ENCODE assay signal across 24 cellular contexts in the genomic region with DNA sequence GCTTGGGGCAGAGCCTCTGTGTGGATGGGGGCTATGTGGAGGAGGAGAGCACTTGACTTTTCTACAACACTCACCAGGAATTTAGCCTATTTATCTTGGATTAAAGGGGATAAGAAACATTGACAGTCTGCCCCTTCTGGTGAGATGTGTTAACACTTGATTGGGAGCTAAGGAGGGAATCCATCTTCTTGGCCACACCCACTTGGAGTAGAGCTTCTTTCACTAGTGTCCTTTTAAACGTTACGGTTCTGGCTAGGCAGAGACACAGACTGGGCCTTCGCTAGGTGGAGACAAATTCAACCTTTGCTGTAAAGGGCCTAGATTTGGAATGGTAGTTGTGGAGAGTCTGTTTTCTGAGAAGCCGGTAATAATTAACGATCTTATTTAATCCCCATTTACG. TPM values are rescaled to one million over a fixed set of nuclear protein-coding genes. Genes with fewer than 3 reads are reported as not detected.
DNase-seq lines count a peak whose midpoint lies in the region; ATAC-seq, FAIRE-seq and TF ChIP-seq lines count a peak whose summit lies in the region.
"Had no signal": no experiment of that assay in that cellular context is flagged by ENCODE, and none has a peak within 500 bp of the region (broad histone marks: within the 10 kb centered on the region; RNA-seq: fewer than 3 reads in every experiment).

No MANE protein-coding gene starts in this region.

- TF ChIP-seq RAD21 in H1 (IDR thresholded peaks at IDR 0.05 in 1 of 2, conservative IDR thresholded peaks at IDR 0.05 in 1 of 2; ENCODE audit: low read depth in 2 of 2, low read length in 2 of 2) = peak in 1 of 2 experiments; percentile 23; a peak in 3 of 4 replicates

- no peaks in the 10 kb centered on the region for H3K79me2 ChIP-seq in H9 (ENCODE audit: insufficient read depth, low read length)
- H3K79me2 ChIP-seq in OCI-LY3 (ENCODE audit: low read length) = no peaks in the 10 kb centered on the region
- H3K79me2 ChIP-seq in H1 (ENCODE audit: control insufficient read depth in 1 of 2, insufficient read depth in 2 of 2, low read length in 2 of 2) = no peaks in the 10 kb centered on the region
- H3K79me2 ChIP-seq: hepatocyte had no signal

- H3K4me1 Mint-ChIP-seq in H9 = peaks cover 5 to 6% of the 10 kb centered on the region in 2 experiments
- H3K4me1 Mint-ChIP-seq: activated CD4-positive, alpha-beta T cell treated with anti-CD3 and anti-CD28 coated beads, Interleukin-2, amount 10 ng/mL, durations not matched to agents 7 days and 5 days; memory B cell; naive thymus-derived CD8-positive, alpha-beta T cell had no signal

- no peaks in the 10 kb centered on the region for H3K27me3 ChIP-seq in H9 (ENCODE audit: insufficient read depth, low read length)
- no peaks in the 10 kb centered on the region for H3K27me3 ChIP-seq in OCI-LY3 (ENCODE audit: low read depth, low read length)
- no peaks in the 10 kb centered on the region for H3K27me3 ChIP-seq in H1 (replicated peaks in 1 of 4; ENCODE audit: control insufficient read depth in 3 of 4, extremely low read depth in 1 of 4, insufficient read depth in 3 of 4, low read length in 3 of 4)
- H3K27me3 ChIP-seq in MG63 = no peaks in the 10 kb centered on the region
- H3K27me3 ChIP-seq: hepatocyte, stomach, upper lobe of left lung had no signal

- H2BK20ac ChIP-seq in H9 (ENCODE audit: low read depth, low read length, poor library complexity, severe bottlenecking) (no peak overlapping the region), H1 (ENCODE audit: low read length) (no peak overlapping the region)

- CTCF ChIA-PET in H1 (lab: Charles Lee; ENCODE audit: partially characterized antibody) = interaction anchor here (0.7 to 4.1 kb wide), 16 partner anchors 13 to 706 kb away, joined by 3 to 27 read pairs (median 4); a partner anchor contains a TSS

- TF ChIP-seq POLR2A in H1 (IDR thresholded peaks at IDR 0.05; ENCODE audit: control extremely low read depth in 1 of 2, low read depth in 2 of 2, low read length in 2 of 2) = no peak

- no peak overlapping the region for H2BK12ac ChIP-seq in H9 (ENCODE audit: insufficient read length, low read depth, low read length)
- H2BK12ac ChIP-seq in H1 (ENCODE audit: low read depth, low read length) = no peak overlapping the region

- H4K91ac ChIP-seq in H9 (ENCODE audit: insufficient read length, low read depth, low read length) (no peak overlapping the region), H1 (replicated peaks; ENCODE audit: insufficient read length, low read length) (no peak overlapping the region)

- peaks cover 0 to 2% of the 10 kb centered on the region in 2 experiments; a peak in 2 of 5 replicates for H3K9me3 Mint-ChIP-seq in H9
- H3K9me3 Mint-ChIP-seq: activated CD4-positive, alpha-beta T cell treated with anti-CD3 and anti-CD28 coated beads, Interleukin-2, amount 10 ng/mL, durations not matched to agents 7 days and 5 days; effector memory CD8-positive, alpha-beta T cell had no signal

- H2BK120ac ChIP-seq in H9 (ENCODE audit: low read depth, low read length, poor library complexity, severe bottlenecking) (no peak overlapping the region), H1 (replicated peaks; ENCODE audit: low read depth, low read length) (no peak overlapping the region)

- no peaks in the 10 kb centered on the region for H4K20me1 ChIP-seq in H9 (ENCODE audit: control insufficient read depth, insufficient read depth, insufficient read length)
- no peaks in the 10 kb centered on the region for H4K20me1 ChIP-seq in OCI-LY3 (ENCODE audit: insufficient read depth, low read length)
- no peaks in the 10 kb centered on the region for H4K20me1 ChIP-seq in H1 (replicated peaks in 1 of 2; ENCODE audit: control insufficient read depth in 1 of 2, insufficient read depth in 2 of 2, low read length in 2 of 2)

- H4K8ac ChIP-seq in H9 (replicated peaks; ENCODE audit: insufficient read length, low read depth, low read length) = no peak overlapping the region
- H4K8ac ChIP-seq in H1 (ENCODE audit: extremely low read depth, insufficient read depth, low read length) = no peak overlapping the region

- H3K4me1 ChIP-seq in H9 (ENCODE audit: insufficient read depth, low read length) = no peaks in the 10 kb centered on the region
- H3K4me1 ChIP-seq in OCI-LY3 (ENCODE audit: low read length) = no peaks in the 10 kb centered on the region
- H3K4me1 ChIP-seq in H1 (replicated peaks in 1 of 4; ENCODE audit: control insufficient read depth in 3 of 4, insufficient read depth in 4 of 4, low read length in 3 of 4) = no peaks in the 10 kb centered on the region
- H3K4me1 ChIP-seq: stomach, upper lobe of left lung had no signal

- no peaks in the 10 kb centered on the region for H3K36me3 ChIP-seq in OCI-LY3 (replicated peaks; ENCODE audit: low read depth, low read length)
- no peaks in the 10 kb centered on the region for H3K36me3 ChIP-seq in H1 (ENCODE audit: control insufficient read depth in 2 of 4, insufficient read depth in 4 of 4, low read length in 3 of 4)
- no peaks in the 10 kb centered on the region for H3K36me3 ChIP-seq in MG63
- H3K36me3 ChIP-seq: stomach, upper lobe of left lung had no signal

- H3K79me1 ChIP-seq in H9 (ENCODE audit: insufficient read depth, low read depth, low read length, poor library complexity, severe bottlenecking) = no peaks in the 10 kb centered on the region
- H3K79me1 ChIP-seq in H1 (ENCODE audit: low read depth, low read length) = no peaks in the 10 kb centered on the region

- H3K4me3 ChIP-seq in OCI-LY3 (ENCODE audit: low read length) (no peak overlapping the region), H1 (ENCODE audit: extremely low read depth in 1 of 4, insufficient read depth in 2 of 4, low read depth in 3 of 4, low read length in 4 of 4) (no peak overlapping the region), MG63 (no peak overlapping the region)
- H3K4me3 ChIP-seq: hepatocyte, stomach, upper lobe of left lung had no signal

- H3K4ac ChIP-seq in H9 (ENCODE audit: low read depth, low read length) (no peak overlapping the region), H1 (replicated peaks; ENCODE audit: insufficient read length, low read depth, low read length) (no peak overlapping the region)

- DNase-seq in A172 (ENCODE audit: low spot score) = peak; percentile 4
- peak; percentile 65 for DNase-seq in H9
- DNase-seq in H1 (ENCODE audit: low read depth in 1 of 2, low spot score in 2 of 2) = no peak
- DNase-seq in mesenteric fat pad (ENCODE audit: low spot score) = no peak
- DNase-seq in OCI-M2 (lab: John Stamatoyannopoulos, UW; ENCODE audit: unreplicated experiment) = no peak
- no peak for DNase-seq in MG63
- DNase-seq: activated CD4-positive, alpha-beta T cell treated with anti-CD3 and anti-CD28 coated beads, Interleukin-2, amount 10 ng/mL, durations not matched to agents 7 days and 5 days; activated CD8-positive, alpha-beta memory T cell treated with anti-CD3 and anti-CD28 coated beads, Interleukin-2, amount 50 U/mL, for 4 hours; activated effector memory CD4-positive, alpha-beta T cell treated with anti-CD3 and anti-CD28 coated beads, Interleukin-2, amount 50 U/mL, for 16 hours; amygdala; CD4-positive, alpha-beta memory T cell; effector memory CD8-positive, alpha-beta T cell; MM.1S; naive thymus-derived CD8-positive, alpha-beta T cell; NCI-H1694; NCI-H446 treated with DMSO at 0.1 percent for 48 hours; stimulated activated CD4-positive, alpha-beta T cell treated with anti-CD3 and anti-CD28 coated beads, Interleukin-1b, Interleukin-23, amount 100 ng/mL, for 48 hours; stomach; upper lobe of left lung had no signal

- H3K4me3 Mint-ChIP-seq in H9 = no peak overlapping the region
- H3K4me3 Mint-ChIP-seq: activated CD4-positive, alpha-beta T cell treated with anti-CD3 and anti-CD28 coated beads, Interleukin-2, amount 10 ng/mL, durations not matched to agents 7 days and 5 days; CD4-positive, alpha-beta memory T cell; effector memory CD8-positive, alpha-beta T cell; memory B cell; naive thymus-derived CD8-positive, alpha-beta T cell had no signal

- no CpG with 5 or more reads among the region's 6 CpGs for WGBS in H9 (ENCODE audit: extremely low coverage, insufficient read length, low lambda C conversion rate)
- 90% methylated on average over 6 of the region's 6 CpGs; no CpG with 5 or more reads in 1 of the 2 experiments for WGBS in H1 (ENCODE audit: extremely low coverage in 1 of 2, insufficient coverage in 1 of 2, insufficient read length in 1 of 2, insufficient replicate concordance in 2 of 2, low coverage in 1 of 2, low lambda C conversion rate in 2 of 2, missing lambda C conversion rate in 1 of 2), 2 experiments

- no peak overlapping the region for H4K5ac ChIP-seq in H9 (ENCODE audit: insufficient read length, low read depth, low read length)
- no peak overlapping the region for H4K5ac ChIP-seq in H1 (ENCODE audit: insufficient read length, low read depth, low read length)

- H3K9ac ChIP-seq in H9 (ENCODE audit: extremely low read depth, insufficient read length, low read length) (no peak overlapping the region), OCI-LY3 (ENCODE audit: low read length) (no peak overlapping the region), H1 (replicated peaks in 1 of 4; ENCODE audit: extremely low read depth in 1 of 4, low read depth in 3 of 4, low read length in 3 of 4) (no peak overlapping the region)

- ATAC-seq in HG02623 (IDR thresholded peaks at IDR 0.05; ENCODE audit: unreplicated experiment) = no peak
- ATAC-seq: effector memory CD8-positive, alpha-beta T cell; naive thymus-derived CD8-positive, alpha-beta T cell had no signal

- TF ChIP-seq EP300 in H1 (IDR thresholded peaks at IDR 0.05; ENCODE audit: borderline replicate concordance in 1 of 2, low read depth in 2 of 2, low read length in 2 of 2) = no peak

- H3K27ac ChIP-seq in H9 (ENCODE audit: insufficient read length, low read depth, low read length) (no peak overlapping the region), OCI-LY3 (ENCODE audit: low read length) (no peak overlapping the region), H1 (ENCODE audit: low read depth, low read length) (no peak overlapping the region)
- H3K27ac ChIP-seq: hepatocyte, stomach, upper lobe of left lung had no signal

- TF ChIP-seq CTCF in H9 (conservative IDR thresholded peaks at IDR 0.05) = peak; percentile 60
- 0 out of 2 replicates have a peak, but pooled peaks have one; percentile 3 for TF ChIP-seq CTCF in OCI-LY3 (IDR thresholded peaks at IDR 0.05; ENCODE audit: low read depth, low read length)
- TF ChIP-seq CTCF in H1 (IDR thresholded peaks at IDR 0.05; ENCODE audit: control extremely low read depth in 1 of 3, insufficient read depth in 1 of 3, low read depth in 1 of 3, low read length in 3 of 3) = peak in 2 of 3 experiments; percentile 26 to 63; a peak in 2 of 4 replicates

- H3K23me2 ChIP-seq in H9 (ENCODE audit: insufficient read length, low read depth, low read length, poor library complexity, severe bottlenecking) = no peaks in the 10 kb centered on the region
- H3K23me2 ChIP-seq in H1 (ENCODE audit: low read depth, low read length) = no peaks in the 10 kb centered on the region

- no peak overlapping the region for H3T11ph ChIP-seq in H9 (ENCODE audit: low read length)

- peak; percentile 90 for FAIRE-seq in H1 (lab: Jason Lieb, UNC)
- FAIRE-seq: TTC549 had no signal

- H2AFZ ChIP-seq in H9 (ENCODE audit: low read length) (no peak overlapping the region), OCI-LY3 (ENCODE audit: low read depth, low read length) (no peak overlapping the region), H1 (ENCODE audit: low read length) (no peak overlapping the region)
- H2AFZ ChIP-seq: hepatocyte had no signal

- H2AK5ac ChIP-seq in H9 (ENCODE audit: insufficient read length, low read length) = no peak overlapping the region
- no peak overlapping the region for H2AK5ac ChIP-seq in H1 (ENCODE audit: low read depth, low read length)

- H3K14ac ChIP-seq in H9 (ENCODE audit: insufficient read depth, low read length) = no peak overlapping the region
- no peak overlapping the region for H3K14ac ChIP-seq in H1 (ENCODE audit: insufficient read length)

- H3K23ac ChIP-seq in H9 (ENCODE audit: insufficient read length, low read depth, low read length) (no peak overlapping the region), H1 (ENCODE audit: insufficient read length) (no peak overlapping the region)

- POLR2A ChIA-PET in H1 (lab: Charles Lee; ENCODE audit: partially characterized antibody) = no interaction called here

- H2BK15ac ChIP-seq in H9 (ENCODE audit: low read depth, low read length) (no peak overlapping the region), H1 (ENCODE audit: low read length) (no peak overlapping the region)

- H3K27ac Mint-ChIP-seq in H9 = peak overlapping the region in 1 of 3 experiments; percentile 25; a peak in 1 of 7 replicates
- H3K27ac Mint-ChIP-seq: activated CD4-positive, alpha-beta T cell treated with anti-CD3 and anti-CD28 coated beads, Interleukin-2, amount 10 ng/mL, durations not matched to agents 7 days and 5 days; CD4-positive, alpha-beta memory T cell; effector memory CD8-positive, alpha-beta T cell; memory B cell; naive thymus-derived CD8-positive, alpha-beta T cell had no signal

- H3K56ac ChIP-seq in H9 (ENCODE audit: insufficient read length, low read depth, low read length) = no peak overlapping the region
- H3K56ac ChIP-seq in H1 (replicated peaks; ENCODE audit: insufficient read length, low read depth, low read length) = no peak overlapping the region

- H3K18ac ChIP-seq in H9 (ENCODE audit: insufficient read length, low read depth, low read length) (no peak overlapping the region), H1 (ENCODE audit: extremely low read depth, low read length) (no peak overlapping the region)

- H3K27me3 Mint-ChIP-seq in H9 (ENCODE audit: low read depth) = no peaks in the 10 kb centered on the region
- H3K27me3 Mint-ChIP-seq: memory B cell had no signal

- H2BK5ac ChIP-seq in H9 (ENCODE audit: insufficient read length, low read length) (no peak overlapping the region), H1 (ENCODE audit: low read depth, low read length) (no peak overlapping the region)

- peaks cover 0 to 3% (median 3%) of the 10 kb centered on the region in 3 experiments; a peak in 5 of 7 replicates for H3K36me3 Mint-ChIP-seq in H9 (ENCODE audit: insufficient read depth in 1 of 3, low read depth in 3 of 3)
- H3K36me3 Mint-ChIP-seq: CD4-positive, alpha-beta memory T cell; memory B cell; naive thymus-derived CD8-positive, alpha-beta T cell had no signal

- H3K4me2 ChIP-seq in H9 (ENCODE audit: insufficient read depth, insufficient read length, low read length) = no peak overlapping the region
- H3K4me2 ChIP-seq in OCI-LY3 (ENCODE audit: low read length) = no peak overlapping the region
- H3K4me2 ChIP-seq in H1 (ENCODE audit: insufficient read depth in 1 of 2, low read depth in 2 of 2, low read length in 2 of 2) = no peak overlapping the region
- H3K4me2 ChIP-seq: hepatocyte had no signal

- H3K9me3 ChIP-seq in H9 (ENCODE audit: control insufficient read depth, low read depth, low read length) (no peaks in the 10 kb centered on the region), OCI-LY3 (ENCODE audit: insufficient read depth, low read length) (no peaks in the 10 kb centered on the region), H1 (ENCODE audit: insufficient read depth in 2 of 2, low read depth in 1 of 2, low read length in 1 of 2) (no peaks in the 10 kb centered on the region), MG63 (peaks cover 2% of the 10 kb centered on the region; the same call in 1 of the 2 replicates)
- H3K9me3 ChIP-seq: stomach, upper lobe of left lung had no signal

RNA-seq across cellular contexts. Expression of a gene that starts 15.5 kb away (rescaled TPM):
- total RNA-seq in A172 (2014; rRNA removed; shearing (Covaris generic)) = 12.4 and 17.7 TPM in 2 replicates
- total RNA-seq in H9 (2021) (19.0 and 20.8 TPM in 2 replicates), mesenteric fat pad (15.0 TPM)
- 28.4 and 29.5 TPM in 2 replicates for total RNA-seq in H1 (2021; fragmentation: NEBNext Ultra II Directional; extraction: Animal tissue kit (Norgen Biotek cat#: 25700))
- 33.6 and 44.1 TPM in 2 replicates for polyA plus RNA-seq in H1 (2011; rRNA removed)
- polyA plus RNA-seq in H1 (2011; cell fraction: cytosol; rRNA removed) = 31.6 TPM
- 72.3 TPM for polyA plus RNA-seq in H1 (2011; cell fraction: nucleus; rRNA removed)
- 20.7 to 25.7 TPM (median 23.0 TPM) in 4 replicates for polyA plus RNA-seq in H1 (2012, experiment 1 of 2)
- 16.8 TPM for polyA plus RNA-seq in H1 (2012, experiment 2 of 2)
- polyA plus RNA-seq in H1 (2013, experiment 1 of 2) = 47.0 TPM
- polyA plus RNA-seq in H1 (2013, experiment 2 of 2) = 43.4 TPM
- 15.7 and 15.9 TPM in 2 replicates for polyA minus RNA-seq in H1 (2011; rRNA and poly(A)+ RNA removed)
- polyA minus RNA-seq in H1 (2011; cell fraction: cytosol; rRNA and poly(A)+ RNA removed) = 20.0 TPM
- 51.8 TPM for polyA minus RNA-seq in H1 (2011; cell fraction: nucleus; rRNA and poly(A)+ RNA removed)
- 6.2 and 7.9 TPM in 2 replicates for total RNA-seq in MG63 (2014; rRNA removed; shearing (Covaris generic); ENCODE audit: low replicate concordance)
- total RNA-seq: naive thymus-derived CD8-positive, alpha-beta T cell had no signal
- polyA plus RNA-seq: naive thymus-derived CD8-positive, alpha-beta T cell had no signal

Comparison
In these comparisons a context has a peak if more than half of its experiments do, and no peak if none do; other contexts are left out.
1. DNase-seq: peak in A172 (single experiment) and H9 (single experiment); none in H1 (0 of 2), mesenteric fat pad (single experiment), OCI-M2 (single experiment) and MG63 (single experiment).
2. CTCF ChIP-seq: peak in every context shown above with its lines; median percentile 60 in H9; 44 in H1; 3 in OCI-LY3.